ENCODE assay signal across 8 cellular contexts in genomic region chr5:31531543-31531887, GRCh38. TPM values are rescaled to one million over a fixed set of nuclear protein-coding genes. Genes with fewer than 3 reads are reported as not detected.
DNase-seq lines count a peak whose midpoint lies in the region; ATAC-seq and TF ChIP-seq lines count a peak whose summit lies in the region.

No MANE protein-coding gene starts in this region.

- DNase-seq in A673 (ENCODE audit: low spot score) (peak; percentile 33), NCI-H748 (lab: John Stamatoyannopoulos, UW; ENCODE audit: unreplicated experiment) (peak; percentile 73), right cardiac atrium (peak; percentile 16 to 66 (median 62)), gastrocnemius medialis (no peak), H4 (ENCODE audit: low spot score) (no peak)
- DNase-seq in activated naive CD8-positive, alpha-beta T cell treated with anti-CD3 and anti-CD28 coated beads for 36 hours, result peak; percentile 32

- H3K9me3 ChIP-seq in A673 (ENCODE audit: low read depth, low read length, poor library complexity, severe bottlenecking) (no peaks in the 10 kb centered on the region), right cardiac atrium (ENCODE audit: control insufficient read depth, low read length) (no peaks in the 10 kb centered on the region), gastrocnemius medialis (no peaks in the 10 kb centered on the region)

- no peaks in the 10 kb centered on the region for H3K9me3 Mint-ChIP-seq in activated naive CD8-positive, alpha-beta T cell treated with anti-CD3 and anti-CD28 coated beads for 36 hours

- H3K27ac ChIP-seq in A673 (ENCODE audit: low read depth, low read length, poor library complexity, severe bottlenecking) (peak overlapping the region; percentile 69), right cardiac atrium (ENCODE audit: low read length) (peak overlapping the region; percentile 59), gastrocnemius medialis (peak overlapping the region; percentile 66 to 92 (median 90))

- H3K36me3 Mint-ChIP-seq in activated naive CD8-positive, alpha-beta T cell treated with anti-CD3 and anti-CD28 coated beads for 36 hours, result peaks cover 37% of the 10 kb centered on the region

- H3K4me3 ChIP-seq in A673 (ENCODE audit: low read depth, low read length, poor library complexity, severe bottlenecking) (peak overlapping the region; percentile 88), right cardiac atrium (ENCODE audit: low read length) (peak overlapping the region; percentile 97), gastrocnemius medialis (peak overlapping the region; percentile 76 to 97 (median 86))

- H3K27me3 ChIP-seq in A673 (replicated peaks; ENCODE audit: insufficient read depth, low read depth, low read length, poor library complexity), result no peaks in the 10 kb centered on the region
- no peaks in the 10 kb centered on the region for H3K27me3 ChIP-seq in right cardiac atrium (ENCODE audit: control insufficient read depth, insufficient read depth)
- no peaks in the 10 kb centered on the region for H3K27me3 ChIP-seq in gastrocnemius medialis

- H3K27me3 Mint-ChIP-seq in activated naive CD8-positive, alpha-beta T cell treated with anti-CD3 and anti-CD28 coated beads for 36 hours, result no peaks in the 10 kb centered on the region

- TF ChIP-seq POLR2A in gastrocnemius medialis (IDR thresholded peaks at IDR 0.05), result no peak

- H3K36me3 ChIP-seq in A673 (ENCODE audit: insufficient read depth, low read length, poor library complexity, severe bottlenecking) (peaks cover 48% of the 10 kb centered on the region), gastrocnemius medialis (peaks cover 0 to 54% of the 10 kb centered on the region in 2 donors)

- ATAC-seq in GM18499 (IDR thresholded peaks at IDR 0.05; ENCODE audit: insufficient read depth, unreplicated experiment) (peak; percentile 4), HG02852 (IDR thresholded peaks at IDR 0.05; ENCODE audit: unreplicated experiment) (peak; percentile 35), right cardiac atrium (peak; percentile 45 to 52), gastrocnemius medialis (peak; percentile 9 to 30)

- H3K4me1 ChIP-seq in A673 (ENCODE audit: insufficient read depth, low read length, poor library complexity, severe bottlenecking), result peaks cover 16% of the 10 kb centered on the region
- H3K4me1 ChIP-seq in right cardiac atrium (ENCODE audit: control insufficient read depth, insufficient read depth, low read length), result peaks cover 4% of the 10 kb centered on the region
- H3K4me1 ChIP-seq in gastrocnemius medialis, result peaks cover 21 to 34% of the 10 kb centered on the region in 2 donors

- POLR2A ChIA-PET in A673 (lab: Charles Lee; ENCODE audit: low non-redundant PET), result interaction anchor here (0.6 kb wide), 1 partner anchor 103 kb away, joined by 3 read pairs; no protein-coding TSS in a partner anchor

- WGBS in right cardiac atrium, result under 1% methylated on average over 13 of the region's 13 CpGs

- peaks cover 29% of the 10 kb centered on the region for H3K4me1 Mint-ChIP-seq in activated naive CD8-positive, alpha-beta T cell treated with anti-CD3 and anti-CD28 coated beads for 36 hours

- CTCF ChIA-PET in A673 (lab: Charles Lee), result interaction anchor here (1.2 kb wide), 1 partner anchor 545 kb away, joined by 3 read pairs; no protein-coding TSS in a partner anchor

- no TSS peak for BruUV-seq in A673 (replicated peaks; lab: Mats Ljungman, UMichigan)

- H3K4me3 Mint-ChIP-seq in activated naive CD8-positive, alpha-beta T cell treated with anti-CD3 and anti-CD28 coated beads for 36 hours, result peak overlapping the region; percentile 85

- intact Hi-C loops in A673 (cut with micrococcal nuclease; ENCODE audit: unreplicated experiment) (no loop called here), right cardiac atrium (cut with DNase I) (no loop called here), gastrocnemius medialis (cut with DNase I; ENCODE audit: low total_unique reads) (loop anchor here (5.0 kb wide), 2 partner anchors 561 to 1056 kb away; partner anchors contain the start of gene SUB1)

- peak overlapping the region; percentile 82 for H3K27ac Mint-ChIP-seq in activated naive CD8-positive, alpha-beta T cell treated with anti-CD3 and anti-CD28 coated beads for 36 hours

- in situ Hi-C loops in gastrocnemius medialis (cut with MboI; ENCODE audit: low sequenced_read_pairs in 4 of 4), result loop anchor here in 3 of 4 donors (25.0 kb wide), 3 partner anchors 856 to 1906 kb away; partner anchors contain the start of genes SUB1 (in 1 of the 3) and TARS1 (in 1 of the 3)

- TF ChIP-seq CTCF in A673 (conservative IDR thresholded peaks at IDR 0.05; ENCODE audit: low read depth, low read length), result no peak
- no peak for TF ChIP-seq CTCF in gastrocnemius medialis (IDR thresholded peaks at IDR 0.05 in 4 of 5, conservative IDR thresholded peaks at IDR 0.05 in 1 of 5)

RNA-seq across cellular contexts. Expression of gene DROSHA, which starts 0.4 kb away (rescaled TPM):
- total RNA-seq in A673 (2021) (143 and 149 TPM in 2 replicates), right cardiac atrium (10 to 100 TPM; 26.2 to 46.0 (median 29.4) TPM), gastrocnemius medialis (10 to 100 TPM in 3 of 4 donors, 1 to 10 TPM in 1; 9.2 to 28.8 (median 28.4) TPM)
- 10 to 100 TPM; 72.5 to 74.3 TPM for total RNA-seq in activated naive CD8-positive, alpha-beta T cell treated with anti-CD3 and anti-CD28 coated beads for 36 hours
- polyA plus RNA-seq in right cardiac atrium, result 30.7 TPM
- total RNA-seq in H4 (2014; rRNA removed; shearing (Covaris generic)), result 42.1 and 42.5 TPM in 2 replicates

RNA-seq across cellular contexts. Expression of gene C5orf22, which starts 0.6 kb away (rescaled TPM):
- total RNA-seq in A673 (2021) (31.9 and 33.7 TPM in 2 replicates), right cardiac atrium (10 to 100 TPM; 15.8 to 19.5 (median 16.4) TPM), gastrocnemius medialis (10 to 100 TPM; 24.1 to 27.0 (median 25.2) TPM)
- 10 to 100 TPM; 28.8 to 29.5 TPM for total RNA-seq in activated naive CD8-positive, alpha-beta T cell treated with anti-CD3 and anti-CD28 coated beads for 36 hours
- polyA plus RNA-seq in right cardiac atrium, result 11.1 TPM
- 29.0 and 33.8 TPM in 2 replicates for total RNA-seq in H4 (2014; rRNA removed; shearing (Covaris generic))

Comparison
In these comparisons a context has a peak if more than half of its experiments do, and no peak if none do; other contexts are left out.
1. DNase-seq: peak in A673 (single experiment), NCI-H748 (single experiment), activated naive CD8-positive, alpha-beta T cell treated with anti-CD3 and anti-CD28 coated beads for 36 hours (single experiment) and right cardiac atrium (3 of 3); none in gastrocnemius medialis (0 of 2) and H4 (single experiment).
2. Peak in every context shown above with its lines, with median percentiles within 50 percentile points of each other: H3K27ac ChIP-seq, H3K4me3 ChIP-seq and ATAC-seq.